In genomic region chr4:118850813-118851173, GRCh38 we compare ENCODE assay signal across 8 cellular contexts. TPM values are rescaled to one million over a fixed set of nuclear protein-coding genes. Genes with fewer than 3 reads are reported as not detected.
A peak's percentile ranks its signal among the peaks of the same experiment; 100 is the strongest.
DNase-seq lines count a peak whose midpoint lies in the region; ATAC-seq, FAIRE-seq and TF ChIP-seq lines count a peak whose summit lies in the region.

No MANE protein-coding gene starts in this region.

- ATAC-seq in GM18868 (IDR thresholded peaks at IDR 0.05; ENCODE audit: unreplicated experiment) (peak; percentile 8), HG02852 (IDR thresholded peaks at IDR 0.05; ENCODE audit: unreplicated experiment) (peak; percentile 21)
- ATAC-seq in activated naive CD8-positive, alpha-beta T cell treated with anti-CD3 and anti-CD28 coated beads, Interleukin-2, amount 10 ng/mL, durations not matched to agents 7 days and 5 days (ENCODE audit: low read depth) = peak; percentile 27

- DNase-seq in activated naive CD8-positive, alpha-beta T cell treated with anti-CD3 and anti-CD28 coated beads, Interleukin-2, amount 10 ng/mL, durations not matched to agents 7 days and 5 days = no peak
- DNase-seq in mesothelial cell of epicardium (ENCODE audit: low spot score in 2 of 2, unreplicated experiment in 2 of 2) (no peak), SHP77 treated with DMSO at 0.1 percent for 48 hours (lab: John Stamatoyannopoulos, UW) (no peak), urothelium cell line (ENCODE audit: low spot score) (no peak), GM10248 (ENCODE audit: extremely low spot score) (no peak), NCI-H146 (lab: John Stamatoyannopoulos, UW) (no peak)

- TF ChIP-seq CTCF in mesothelial cell of epicardium (IDR thresholded peaks at IDR 0.05; ENCODE audit: unreplicated experiment) (no peak), GM10248 (IDR thresholded peaks at IDR 0.05; ENCODE audit: control extremely low read depth, extremely low read depth, low read depth, missing control alignments) (no peak)

- peaks cover 4% of the 10 kb centered on the region for H3K27me3 Mint-ChIP-seq in activated naive CD8-positive, alpha-beta T cell treated with anti-CD3 and anti-CD28 coated beads, Interleukin-2, amount 10 ng/mL, durations not matched to agents 7 days and 5 days
- H3K27me3 Mint-ChIP-seq in mesothelial cell of epicardium (ENCODE audit: low read depth) = no peaks in the 10 kb centered on the region

- no peak for FAIRE-seq in urothelium cell line (lab: Jason Lieb, UNC)

- POLR2A ChIA-PET in activated naive CD8-positive, alpha-beta T cell treated with anti-CD3 and anti-CD28 coated beads, Interleukin-2, amount 10 ng/mL, durations not matched to agents 7 days and 5 days (lab: Charles Lee) = interaction anchor here (2.2 kb wide), 1 partner anchor 14 kb away, joined by 13 read pairs; the partner anchor contains the start of gene SEC24D
- POLR2A ChIA-PET in GM10248 (lab: Yijun Ruan, JAX) = no interaction called here

- peak overlapping the region; percentile 89 for H3K4me3 Mint-ChIP-seq in activated naive CD8-positive, alpha-beta T cell treated with anti-CD3 and anti-CD28 coated beads, Interleukin-2, amount 10 ng/mL, durations not matched to agents 7 days and 5 days
- H3K4me3 Mint-ChIP-seq in mesothelial cell of epicardium = peak overlapping the region; percentile 65

- peak overlapping the region; percentile 93 for H3K27ac Mint-ChIP-seq in activated naive CD8-positive, alpha-beta T cell treated with anti-CD3 and anti-CD28 coated beads, Interleukin-2, amount 10 ng/mL, durations not matched to agents 7 days and 5 days
- H3K27ac Mint-ChIP-seq in mesothelial cell of epicardium = peak overlapping the region; percentile 67

- peaks cover 21% of the 10 kb centered on the region for H3K4me1 Mint-ChIP-seq in activated naive CD8-positive, alpha-beta T cell treated with anti-CD3 and anti-CD28 coated beads, Interleukin-2, amount 10 ng/mL, durations not matched to agents 7 days and 5 days
- H3K4me1 Mint-ChIP-seq in mesothelial cell of epicardium = peaks cover 11% of the 10 kb centered on the region

- CTCF ChIA-PET in GM10248 (lab: Yijun Ruan, JAX) = interaction anchor here (2.5 kb wide), 1 partner anchor 11 kb away, joined by 13 read pairs; no protein-coding TSS in a partner anchor

- peaks cover 11% of the 10 kb centered on the region for H3K36me3 Mint-ChIP-seq in activated naive CD8-positive, alpha-beta T cell treated with anti-CD3 and anti-CD28 coated beads, Interleukin-2, amount 10 ng/mL, durations not matched to agents 7 days and 5 days
- H3K36me3 Mint-ChIP-seq in mesothelial cell of epicardium = no peaks in the 10 kb centered on the region

- H3K9me3 Mint-ChIP-seq in activated naive CD8-positive, alpha-beta T cell treated with anti-CD3 and anti-CD28 coated beads, Interleukin-2, amount 10 ng/mL, durations not matched to agents 7 days and 5 days = no peaks in the 10 kb centered on the region
- H3K9me3 Mint-ChIP-seq in mesothelial cell of epicardium = no peaks in the 10 kb centered on the region

RNA-seq across cellular contexts. Expression of gene SEC24D, which starts 14.9 kb away (rescaled TPM):
- total RNA-seq in activated naive CD8-positive, alpha-beta T cell treated with anti-CD3 and anti-CD28 coated beads, Interleukin-2, amount 10 ng/mL, durations not matched to agents 7 days and 5 days = 10 to 100 TPM; 26.2 to 28.4 TPM
- total RNA-seq in mesothelial cell of epicardium = 75.4 to 87.6 TPM (median 78.2 TPM) in 3 replicates

RNA-seq across cellular contexts. Expression of gene SYNPO2, which starts 37.9 kb away (rescaled TPM):
- 1 to 10 TPM in 1 of 2 experiments, under 1 TPM in 1; 0.96 to 1.2 TPM for total RNA-seq in activated naive CD8-positive, alpha-beta T cell treated with anti-CD3 and anti-CD28 coated beads, Interleukin-2, amount 10 ng/mL, durations not matched to agents 7 days and 5 days
- total RNA-seq in mesothelial cell of epicardium = 20.6 to 23.4 TPM (median 22.6 TPM) in 3 replicates
